In genomic region chr17:30292490-30292858, GRCh38 we compare ENCODE assay signal across 9 cellular contexts. TPM values are rescaled to one million over a fixed set of nuclear protein-coding genes. Genes with fewer than 3 reads are reported as not detected.
DNase-seq lines count a peak whose midpoint lies in the region; ATAC-seq, FAIRE-seq and TF ChIP-seq lines count a peak whose summit lies in the region.
"Had no signal": no experiment of that assay in that cellular context is flagged by ENCODE, and none has a peak within 500 bp of the region (broad histone marks: within the 10 kb centered on the region; RNA-seq: fewer than 3 reads in every experiment).

No MANE protein-coding gene starts in this region.

- H3K79me2 ChIP-seq in GM12878 (ENCODE audit: control insufficient read depth, insufficient read depth, low read length), result peaks cover 18% of the 10 kb centered on the region

- H3K9me3 ChIP-seq in GM12878 (replicated peaks; ENCODE audit: control insufficient read depth, insufficient read depth, low read length) (no peaks in the 10 kb centered on the region; the same call in 2 of the 3 replicates), lower lobe of right lung (no peaks in the 10 kb centered on the region), tibial nerve (no peaks in the 10 kb centered on the region)

- in situ Hi-C loops in GM12878 (cut with MboI), result no loop called here

- FAIRE-seq in GM12878 (lab: Jason Lieb, UNC), result no peak

- H3K4me1 Mint-ChIP-seq in activated CD8-positive, alpha-beta memory T cell treated with anti-CD3 and anti-CD28 coated beads, Interleukin-2, amount 10 ng/mL, durations not matched to agents 7 days and 5 days, result peaks cover 22% of the 10 kb centered on the region

- no peak for DNase-seq in activated CD8-positive, alpha-beta memory T cell treated with anti-CD3 and anti-CD28 coated beads, Interleukin-2, amount 10 ng/mL, durations not matched to agents 7 days and 5 days
- no peak for DNase-seq in activated CD8-positive, alpha-beta memory T cell treated with anti-CD3 and anti-CD28 coated beads for 24 hours
- no peak for DNase-seq in GM12878 (ENCODE audit: low read depth, low spot score)
- no peak for DNase-seq in lower lobe of right lung
- no peak for DNase-seq in tibial nerve (ENCODE audit: low spot score in 2 of 2)
- DNase-seq in activated CD4-positive, alpha-beta T cell treated with anti-CD3 and anti-CD28 coated beads for 1 hour, result no peak

- H3K36me3 ChIP-seq in GM12878 (ENCODE audit: control insufficient read depth in 2 of 2, insufficient read depth in 2 of 2, low read length in 1 of 2) (no peaks in the 10 kb centered on the region; a peak in 2 of 4 replicates), lower lobe of right lung (peaks cover 20% of the 10 kb centered on the region), tibial nerve (peaks cover 0 to 16% (median 0%) of the 10 kb centered on the region in 3 donors)

- H4K20me1 ChIP-seq in GM12878 (ENCODE audit: control insufficient read depth, insufficient read depth), result no peaks in the 10 kb centered on the region

- peak overlapping the region; percentile 70 for H3K9ac ChIP-seq in GM12878 (ENCODE audit: control insufficient read depth, insufficient read depth, low read length)

- H3K4me1 ChIP-seq in GM12878 (ENCODE audit: control insufficient read depth, insufficient read depth, low read length), result no peaks in the 10 kb centered on the region
- H3K4me1 ChIP-seq in lower lobe of right lung, result peaks cover 19% of the 10 kb centered on the region
- H3K4me1 ChIP-seq in tibial nerve, result peaks cover 0 to 23% (median 11%) of the 10 kb centered on the region in 4 donors

- CTCF ChIA-PET in activated CD8-positive, alpha-beta memory T cell treated with anti-CD3 and anti-CD28 coated beads, Interleukin-2, amount 10 ng/mL, durations not matched to agents 7 days and 5 days (lab: Charles Lee), result interaction anchor here (0.8 to 2.7 kb wide), 11 partner anchors 10 to 199 kb away, joined by 3 to 34 read pairs (median 6); partner anchors contain the start of genes CPD and TMIGD1
- CTCF ChIA-PET in GM12878 (lab: Yijun Ruan, JAX), result interaction anchor here (0.6 to 2.7 kb wide), 5 partner anchors 38 to 187 kb away, joined by 3 to 33 read pairs (median 3); partner anchors contain the start of gene TMIGD1

- no peaks in the 10 kb centered on the region for H3K27me3 ChIP-seq in GM12878 (replicated peaks in 1 of 2; ENCODE audit: control insufficient read depth in 2 of 2, insufficient read depth in 2 of 2, low read length in 1 of 2)
- no peaks in the 10 kb centered on the region for H3K27me3 ChIP-seq in lower lobe of right lung (ENCODE audit: low read depth)
- no peaks in the 10 kb centered on the region for H3K27me3 ChIP-seq in tibial nerve

- intact Hi-C loops in GM12878 (cut with micrococcal nuclease; ENCODE audit: unreplicated experiment) (loop anchor here (2.0 kb wide), 1 partner anchor 44 kb away; no protein-coding TSS in a partner anchor), lower lobe of right lung (cut with DNase I) (no loop called here)

- no peak for TF ChIP-seq EP300 in GM12878 (IDR thresholded peaks at IDR 0.05; ENCODE audit: borderline replicate concordance in 1 of 2, control insufficient read depth in 1 of 2, low read depth in 2 of 2, low read length in 2 of 2)
- TF ChIP-seq EP300 in tibial nerve (IDR thresholded peaks at IDR 0.05), result no peak

- H3K4me3 ChIP-seq in GM12878 (peak overlapping the region; percentile 92), lower lobe of right lung (peak overlapping the region; percentile 88), tibial nerve (peak overlapping the region; percentile 85 to 98 (median 88))

- H3K27ac ChIP-seq in GM12878 (ENCODE audit: control insufficient read depth, insufficient read depth) (no peak overlapping the region), lower lobe of right lung (peak overlapping the region; percentile 76), tibial nerve (peak overlapping the region; percentile 75 to 83 (median 80))

- TF ChIP-seq POLR2A in GM12878 (IDR thresholded peaks at IDR 0.05; ENCODE audit: low read depth, low read length) (no peak), tibial nerve (IDR thresholded peaks at IDR 0.05) (no peak)

- 53% methylated on average over 7 of the region's 7 CpGs for WGBS in GM12878 (ENCODE audit: insufficient coverage, insufficient replicate concordance, low lambda C conversion rate, missing lambda C conversion rate)
- 46 to 56% methylated on average over 7 of the region's 7 CpGs for WGBS in tibial nerve, 2 donors

- no peaks in the 10 kb centered on the region for H3K9me3 Mint-ChIP-seq in activated CD8-positive, alpha-beta memory T cell treated with anti-CD3 and anti-CD28 coated beads, Interleukin-2, amount 10 ng/mL, durations not matched to agents 7 days and 5 days (ENCODE audit: low read depth)

- no TSS peak for BruUV-seq in GM12878 (replicated peaks; lab: Mats Ljungman, UMichigan)

- no peak overlapping the region for H3K4me3 Mint-ChIP-seq in activated CD8-positive, alpha-beta memory T cell treated with anti-CD3 and anti-CD28 coated beads, Interleukin-2, amount 10 ng/mL, durations not matched to agents 7 days and 5 days

- TF ChIP-seq CTCF in GM12878 (IDR thresholded peaks at IDR 0.05 in 2 of 3, conservative IDR thresholded peaks at IDR 0.05 in 1 of 3; ENCODE audit: control insufficient read depth in 2 of 3, extremely low read depth in 1 of 3, insufficient read depth in 1 of 3, low read depth in 3 of 3, low read length in 3 of 3) (no peak), lower lobe of right lung (IDR thresholded peaks at IDR 0.05) (no peak), tibial nerve (IDR thresholded peaks at IDR 0.05) (no peak)

- POLR2A ChIA-PET in GM12878 (lab: Charles Lee), result interaction anchor here (1.3 to 2.3 kb wide), 5 partner anchors 13 to 177 kb away, joined by 3 to 6 read pairs (median 4); partner anchors contain the start of gene TMIGD1

- peak overlapping the region; percentile 56 for H3K27ac Mint-ChIP-seq in activated CD8-positive, alpha-beta memory T cell treated with anti-CD3 and anti-CD28 coated beads, Interleukin-2, amount 10 ng/mL, durations not matched to agents 7 days and 5 days

- RAD21 ChIA-PET in GM12878 (lab: Charles Lee; ENCODE audit: unreplicated experiment), result interaction anchor here (1.4 to 2.7 kb wide), 4 partner anchors 38 to 361 kb away, joined by 4 to 25 read pairs (median 6); partner anchors contain the start of gene TMIGD1

- peaks cover 11% of the 10 kb centered on the region for H3K36me3 Mint-ChIP-seq in activated CD8-positive, alpha-beta memory T cell treated with anti-CD3 and anti-CD28 coated beads, Interleukin-2, amount 10 ng/mL, durations not matched to agents 7 days and 5 days
- H3K36me3 Mint-ChIP-seq: naive B cell had no signal

- peak overlapping the region; percentile 81 for H3K4me2 ChIP-seq in GM12878 (ENCODE audit: control insufficient read depth, insufficient read depth)

- H3K27me3 Mint-ChIP-seq in activated CD8-positive, alpha-beta memory T cell treated with anti-CD3 and anti-CD28 coated beads, Interleukin-2, amount 10 ng/mL, durations not matched to agents 7 days and 5 days, result no peaks in the 10 kb centered on the region

- SMC1A ChIA-PET in GM12878 (lab: Charles Lee; ENCODE audit: uncharacterized antibody, unreplicated experiment), result interaction anchor here (1.2 to 2.3 kb wide), 6 partner anchors 15 to 168 kb away, joined by 3 to 11 read pairs (median 8); no protein-coding TSS in a partner anchor

- TF ChIP-seq RAD21 in GM12878 (IDR thresholded peaks at IDR 0.05; ENCODE audit: insufficient read depth, low read depth, low read length), result no peak

- H2AFZ ChIP-seq in GM12878 (ENCODE audit: control insufficient read depth, low read depth, low read length), result peak overlapping the region; percentile 75

- ATAC-seq in activated CD8-positive, alpha-beta memory T cell treated with anti-CD3 and anti-CD28 coated beads, Interleukin-2, amount 10 ng/mL, durations not matched to agents 7 days and 5 days, result no peak
- ATAC-seq in GM12878 (no peak), lower lobe of right lung (no peak), HG03378 (IDR thresholded peaks at IDR 0.05; ENCODE audit: unreplicated experiment) (no peak), GM18519 (IDR thresholded peaks at IDR 0.05; ENCODE audit: low FRiP score, unreplicated experiment) (no peak)

RNA-seq across cellular contexts. Expression of gene BLMH, which starts 0.7 kb away (rescaled TPM):
- 10 to 100 TPM; 68.0 to 70.5 TPM for total RNA-seq in activated CD8-positive, alpha-beta memory T cell treated with anti-CD3 and anti-CD28 coated beads, Interleukin-2, amount 10 ng/mL, durations not matched to agents 7 days and 5 days
- 76.3 and 85.3 TPM in 2 replicates for total RNA-seq in GM12878 (2013; cell fraction: nucleolus; rRNA removed)
- total RNA-seq in GM12878 (2014; rRNA removed) (37.2 and 42.8 TPM in 2 replicates), GM12878 (2014; rRNA removed; fragmentation: Illumina TruSeq; extraction: Trizol) (58.8 and 59.7 TPM in 2 replicates), GM12878 (2021) (63.9 and 64.5 TPM in 2 replicates), lower lobe of right lung (27.4 TPM), tibial nerve (10 to 100 TPM; 18.1 to 35.7 (median 28.1) TPM)
- polyA plus RNA-seq in GM12878 (2011; ENCODE audit: low read depth), result 27.2 TPM
- polyA plus RNA-seq in GM12878 (2011; rRNA removed) (29.8 and 31.0 TPM in 2 replicates), GM12878 (2014; fragmentation: Illumina TruSeq; extraction: Trizol) (59.9 and 66.1 TPM in 2 replicates), GM12878 (2014; fragmentation: Nextera tagmentation; extraction: Ambion mirVana) (10 to 100 TPM; 16.1 to 34.2 TPM), GM12878 (2014; rRNA removed) (42.7 and 49.2 TPM in 2 replicates), GM12878 (2016; fragmentation: Nextera tagmentation; extraction: Ambion mirVana) (10 to 100 TPM; 63.3 to 63.4 TPM)
- 19.9 and 20.1 TPM in 2 replicates for polyA plus RNA-seq in GM12878 (2011; cell fraction: cytosol; rRNA removed)
- 33.2 and 44.3 TPM in 2 replicates for polyA plus RNA-seq in GM12878 (2011; cell fraction: nucleus; rRNA removed)
- 30.3 and 36.3 TPM in 2 replicates for polyA plus RNA-seq in GM12878 (2012)
- polyA minus RNA-seq in GM12878 (2011; rRNA and poly(A)+ RNA removed), result 29.3 and 36.0 TPM in 2 replicates
- 9.9 and 13.5 TPM in 2 replicates for polyA minus RNA-seq in GM12878 (2011; cell fraction: cytosol; rRNA and poly(A)+ RNA removed)
- polyA minus RNA-seq in GM12878 (2011; cell fraction: nucleus; rRNA and poly(A)+ RNA removed), result 27.3 and 63.5 TPM in 2 replicates

RNA-seq across cellular contexts. Expression of gene TMIGD1, which starts 41.4 kb away (rescaled TPM):
- total RNA-seq in activated CD8-positive, alpha-beta memory T cell treated with anti-CD3 and anti-CD28 coated beads, Interleukin-2, amount 10 ng/mL, durations not matched to agents 7 days and 5 days, result not detected
- not detected in 2 replicates for total RNA-seq in GM12878 (2013; cell fraction: nucleolus; rRNA removed)
- not detected in 2 replicates for total RNA-seq in GM12878 (2014; rRNA removed)
- not detected in 2 replicates for total RNA-seq in GM12878 (2014; rRNA removed; fragmentation: Illumina TruSeq; extraction: Trizol)
- total RNA-seq in GM12878 (2021), result not detected in 2 replicates
- polyA plus RNA-seq in GM12878 (2011; ENCODE audit: low read depth), result not detected
- 0.10 TPM in 1 of 2 replicates, not detected in the other for polyA plus RNA-seq in GM12878 (2011; rRNA removed)
- polyA plus RNA-seq in GM12878 (2011; cell fraction: cytosol; rRNA removed), result not detected in 2 replicates
- not detected in 2 replicates for polyA plus RNA-seq in GM12878 (2011; cell fraction: nucleus; rRNA removed)
- not detected in 2 replicates for polyA plus RNA-seq in GM12878 (2012)
- polyA plus RNA-seq in GM12878 (2014; fragmentation: Illumina TruSeq; extraction: Trizol), result not detected in 2 replicates
- not detected for polyA plus RNA-seq in GM12878 (2014; fragmentation: Nextera tagmentation; extraction: Ambion mirVana)
- polyA plus RNA-seq in GM12878 (2014; rRNA removed), result not detected in 2 replicates
- polyA plus RNA-seq in GM12878 (2016; fragmentation: Nextera tagmentation; extraction: Ambion mirVana), result not detected
- polyA minus RNA-seq in GM12878 (2011; rRNA and poly(A)+ RNA removed), result not detected in 2 replicates
- polyA minus RNA-seq in GM12878 (2011; cell fraction: cytosol; rRNA and poly(A)+ RNA removed), result not detected in 2 replicates
- polyA minus RNA-seq in GM12878 (2011; cell fraction: nucleus; rRNA and poly(A)+ RNA removed), result not detected in 2 replicates
- total RNA-seq in lower lobe of right lung, result not detected
- not detected for total RNA-seq in tibial nerve

RNA-seq across cellular contexts. Expression of gene SLC6A4, which starts 57.0 kb away (rescaled TPM):
- total RNA-seq in activated CD8-positive, alpha-beta memory T cell treated with anti-CD3 and anti-CD28 coated beads, Interleukin-2, amount 10 ng/mL, durations not matched to agents 7 days and 5 days, result under 1 TPM in 1 of 2 experiments, not detected in 1; 0.12 TPM
- total RNA-seq in GM12878 (2013; cell fraction: nucleolus; rRNA removed), result 26.9 and 27.8 TPM in 2 replicates
- total RNA-seq in GM12878 (2014; rRNA removed), result 9.9 and 14.2 TPM in 2 replicates
- total RNA-seq in GM12878 (2014; rRNA removed; fragmentation: Illumina TruSeq; extraction: Trizol), result 7.8 and 10.3 TPM in 2 replicates
- 7.9 and 8.8 TPM in 2 replicates for total RNA-seq in GM12878 (2021)
- polyA plus RNA-seq in GM12878 (2011; ENCODE audit: low read depth), result 0.93 TPM
- polyA plus RNA-seq in GM12878 (2011; rRNA removed), result 20.6 and 27.6 TPM in 2 replicates
- polyA plus RNA-seq in GM12878 (2011; cell fraction: cytosol; rRNA removed), result 12.8 and 18.5 TPM in 2 replicates
- polyA plus RNA-seq in GM12878 (2011; cell fraction: nucleus; rRNA removed), result 10.4 TPM in 2 replicates
- 1.7 and 1.9 TPM in 2 replicates for polyA plus RNA-seq in GM12878 (2012)
- 10.8 and 11.6 TPM in 2 replicates for polyA plus RNA-seq in GM12878 (2014; fragmentation: Illumina TruSeq; extraction: Trizol)
- 10 to 100 TPM; 12.9 to 18.5 TPM for polyA plus RNA-seq in GM12878 (2014; fragmentation: Nextera tagmentation; extraction: Ambion mirVana)
- polyA plus RNA-seq in GM12878 (2014; rRNA removed), result 10.2 and 10.3 TPM in 2 replicates
- polyA plus RNA-seq in GM12878 (2016; fragmentation: Nextera tagmentation; extraction: Ambion mirVana), result 1 to 10 TPM; 5.3 to 9.7 TPM
- polyA minus RNA-seq in GM12878 (2011; rRNA and poly(A)+ RNA removed), result 12.0 and 14.2 TPM in 2 replicates
- polyA minus RNA-seq in GM12878 (2011; cell fraction: cytosol; rRNA and poly(A)+ RNA removed), result 3.2 and 4.9 TPM in 2 replicates
- 2.4 and 3.6 TPM in 2 replicates for polyA minus RNA-seq in GM12878 (2011; cell fraction: nucleus; rRNA and poly(A)+ RNA removed)
- total RNA-seq in lower lobe of right lung, result 140 TPM
- total RNA-seq in tibial nerve, result 1 to 10 TPM in 3 of 4 donors, under 1 TPM in 1; under 0.01 to 4.0 (median 2.5) TPM
